9 cellular contexts compared by ENCODE assay signal in the genomic region with DNA sequence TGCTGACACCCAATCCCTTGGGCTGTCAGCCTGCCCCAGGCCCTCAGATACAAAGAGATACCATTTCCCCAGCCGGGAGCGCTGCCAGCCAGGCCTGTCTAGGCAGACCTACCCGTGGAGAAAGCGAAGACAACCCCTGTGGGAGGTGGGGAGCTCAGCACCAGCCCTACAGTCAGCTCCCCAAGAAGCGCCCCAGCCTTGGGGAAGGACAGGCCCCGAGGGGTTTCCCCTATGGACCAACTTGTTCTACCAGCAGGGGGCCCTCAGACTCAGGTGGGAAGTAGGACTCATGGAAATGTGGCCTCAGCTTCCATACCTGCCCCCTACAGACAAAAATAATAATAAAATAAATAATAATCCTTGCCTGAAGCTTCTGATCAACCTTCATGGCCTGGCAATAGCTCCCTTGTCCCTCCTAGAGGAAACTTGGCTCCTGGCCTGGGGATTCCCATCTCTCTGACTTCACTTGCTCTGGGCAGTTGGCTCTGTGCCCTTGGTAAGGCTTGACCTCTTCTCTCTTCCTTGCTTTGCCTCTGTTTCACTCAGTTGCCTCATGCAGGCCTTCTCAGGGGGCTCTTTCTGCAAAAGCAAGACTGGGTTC. TPM values are rescaled to one million over a fixed set of nuclear protein-coding genes. Genes with fewer than 3 reads are reported as not detected.
DNase-seq lines count a peak whose midpoint lies in the region; ATAC-seq, FAIRE-seq and TF ChIP-seq lines count a peak whose summit lies in the region.
"Had no signal": no experiment of that assay in that cellular context is flagged by ENCODE, and none has a peak within 500 bp of the region (broad histone marks: within the 10 kb centered on the region; RNA-seq: fewer than 3 reads in every experiment).

No MANE protein-coding gene starts in this region.

- WGBS in right cardiac atrium = 63% methylated on average over 6 of the region's 6 CpGs
- 78 to 82% (median 79%) methylated on average over 6 of the region's 6 CpGs for WGBS in small intestine, 3 donors

- peak overlapping the region; percentile 95 for H3K27ac ChIP-seq in right cardiac atrium (ENCODE audit: low read length)
- H3K27ac ChIP-seq in small intestine (ENCODE audit: low read depth in 1 of 2, low read length in 1 of 2) = peak overlapping the region; percentile 9 to 79
- H3K27ac ChIP-seq: SK-N-MC had no signal

- no peaks in the 10 kb centered on the region for H3K9me3 ChIP-seq in right cardiac atrium (ENCODE audit: control insufficient read depth, low read length)
- H3K9me3 ChIP-seq in small intestine (ENCODE audit: control insufficient read depth, low read depth) = no peaks in the 10 kb centered on the region

- TF ChIP-seq CTCF in D721Med (IDR thresholded peaks at IDR 0.05; ENCODE audit: insufficient read depth, missing control alignments) = peak; percentile 18
- peak; percentile 36 for TF ChIP-seq CTCF in astrocyte of the cerebellum (IDR thresholded peaks at IDR 0.05; ENCODE audit: low read depth, low read length, missing control alignments)

- peak; percentile 40 to 42 for ATAC-seq in right cardiac atrium

- FAIRE-seq in D721Med (lab: Jason Lieb, UNC) = no peak
- no peak for FAIRE-seq in small intestine (lab: Jason Lieb, UNC)

- intact Hi-C loops in right cardiac atrium (cut with DNase I) = no loop called here

- DNase-seq in D721Med (ENCODE audit: insufficient read length, low spot score) (no peak), NCI-H1694 treated with DMSO at 0.1 percent for 48 hours (lab: John Stamatoyannopoulos, UW) (peak; percentile 37), astrocyte of the cerebellum (ENCODE audit: low read depth) (peak; percentile 35), right cardiac atrium (peak; percentile 87 to 92 (median 88)), small intestine (peak; percentile 45), AML-193 (lab: John Stamatoyannopoulos, UW) (no peak), germinal center (ENCODE audit: low spot score) (no peak)
- DNase-seq in stimulated activated naive CD4-positive, alpha-beta T cell treated with Interleukin-2 at 50 U/mL for 16 hours (lab: John Stamatoyannopoulos, UW) = no peak

- peaks cover 0 to 8% of the 10 kb centered on the region in 2 donors for H3K36me3 ChIP-seq in small intestine (ENCODE audit: control insufficient read depth in 2 of 2, insufficient read depth in 2 of 2, low read length in 2 of 2)

- in situ Hi-C loops in astrocyte of the cerebellum (cut with HindIII; ENCODE audit: low sequenced_read_pairs) = no loop called here

- H3K27me3 ChIP-seq in right cardiac atrium (ENCODE audit: control insufficient read depth, insufficient read depth) (no peaks in the 10 kb centered on the region), small intestine (ENCODE audit: control insufficient read depth in 2 of 2, insufficient read depth in 2 of 2, low read length in 2 of 2) (no peaks in the 10 kb centered on the region)

- peaks cover 34% of the 10 kb centered on the region for H3K4me1 ChIP-seq in right cardiac atrium (ENCODE audit: control insufficient read depth, insufficient read depth, low read length)
- H3K4me1 ChIP-seq in small intestine (ENCODE audit: control insufficient read depth in 2 of 2, insufficient read depth in 1 of 2, low read depth in 1 of 2, low read length in 1 of 2) = peaks cover 17 to 22% of the 10 kb centered on the region in 2 donors

- H3K4me3 ChIP-seq in astrocyte of the cerebellum (ENCODE audit: low read depth, low read length) (no peak overlapping the region), right cardiac atrium (ENCODE audit: low read length) (no peak overlapping the region), small intestine (ENCODE audit: low read depth in 1 of 2, low read length in 2 of 2) (no peak overlapping the region)
- H3K4me3 ChIP-seq: SK-N-MC had no signal

RNA-seq across cellular contexts. Expression of gene SLC35F6, which starts 7.0 kb away (rescaled TPM):
- 10 to 100 TPM; 22.0 to 34.3 (median 26.5) TPM for total RNA-seq in right cardiac atrium
- polyA plus RNA-seq in right cardiac atrium (18.8 TPM), small intestine (10 to 100 TPM in 1 of 3 donors, 1 to 10 TPM in 2; 5.8 to 21.3 (median 8.6) TPM)

RNA-seq across cellular contexts. Expression of gene CENPA, which starts 14.8 kb away (rescaled TPM):
- under 1 TPM in 2 of 4 donors, not detected in 2; 0.71 to 0.91 TPM for total RNA-seq in right cardiac atrium
- polyA plus RNA-seq in right cardiac atrium (0.18 TPM), small intestine (10 to 100 TPM in 1 of 3 donors, 1 to 10 TPM in 2; 1.4 to 11.6 (median 1.6) TPM)

Comparison
In these comparisons a context has a peak if more than half of its experiments do, and no peak if none do; other contexts are left out.
1. DNase-seq: peak in NCI-H1694 treated with DMSO at 0.1 percent for 48 hours (single experiment), astrocyte of the cerebellum (single experiment), right cardiac atrium (3 of 3) and small intestine (single experiment); none in D721Med (single experiment), stimulated activated naive CD4-positive, alpha-beta T cell treated with Interleukin-2 at 50 U/mL for 16 hours (single experiment), AML-193 (0 of 2) and germinal center (single experiment).